Comparison of ENCODE assay signal across 8 cellular contexts in the genomic region with DNA sequence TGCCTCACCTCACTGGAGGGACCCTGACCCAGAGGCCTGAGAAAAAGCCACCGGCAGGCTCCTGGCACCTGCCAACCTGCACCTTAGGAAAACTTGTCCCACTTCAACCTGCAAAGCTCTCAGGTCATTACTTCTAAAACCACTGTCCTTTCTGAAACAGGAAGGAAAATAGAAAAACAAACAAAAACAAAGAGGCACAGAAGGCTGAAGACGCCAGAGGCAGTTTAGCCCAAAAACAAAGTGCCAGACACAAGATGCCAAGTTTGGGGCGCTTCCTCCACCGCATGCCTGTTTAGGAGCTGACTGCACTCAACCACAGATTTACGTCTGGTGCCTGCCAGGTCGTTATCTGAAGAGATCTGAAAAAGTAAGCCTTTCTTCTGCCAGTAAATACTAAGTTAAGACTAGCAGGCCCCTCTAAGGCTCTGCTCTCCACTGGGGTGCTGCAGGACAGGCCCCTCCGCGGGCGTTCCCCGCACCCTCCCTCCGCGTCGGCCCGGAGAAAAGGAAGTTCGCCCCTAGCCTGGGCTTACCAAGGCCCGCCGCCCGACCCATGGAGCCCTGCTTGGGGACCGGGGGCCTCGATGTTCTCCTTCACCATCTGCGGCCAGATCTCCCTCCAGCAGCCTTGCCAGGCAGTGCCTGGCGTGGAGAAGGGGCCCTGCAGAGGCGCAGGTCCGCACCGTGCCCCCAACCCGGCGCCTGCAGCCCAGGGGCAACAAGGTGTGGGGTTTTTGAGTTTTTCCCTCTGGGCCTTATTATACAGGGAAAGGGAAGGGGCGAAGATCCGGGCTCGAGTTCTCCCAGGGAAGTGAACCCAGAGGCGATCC. TPM values are rescaled to one million over a fixed set of nuclear protein-coding genes. Genes with fewer than 3 reads are reported as not detected.
DNase-seq lines count a peak whose midpoint lies in the region; ATAC-seq and TF ChIP-seq lines count a peak whose summit lies in the region.

No MANE protein-coding gene starts in this region.

- no peak overlapping the region for H3K27ac Mint-ChIP-seq in activated T-cell treated with anti-CD3 and anti-CD28 coated beads, Interleukin-2, amount 50 U/mL, for 72 hours

- peak; percentile 7 to 12 for DNase-seq in activated T-cell treated with anti-CD3 and anti-CD28 coated beads, Interleukin-2, amount 50 U/mL, for 72 hours
- DNase-seq in Right ventricle myocardium superior: no peak
- DNase-seq in sigmoid colon: no peak
- no peak for DNase-seq in NCI-H510A treated with DMSO at 0.1 percent for 48 hours (lab: John Stamatoyannopoulos, UW)
- DNase-seq in activated CD4-positive, CD25-positive, alpha-beta regulatory T cell (lab: John Stamatoyannopoulos, UW): no peak

- peak overlapping the region; percentile 42 to 78 (median 68) for H3K27ac ChIP-seq in sigmoid colon

- no peaks in the 10 kb centered on the region for H3K9me3 Mint-ChIP-seq in activated T-cell treated with anti-CD3 and anti-CD28 coated beads, Interleukin-2, amount 50 U/mL, for 72 hours

- TF ChIP-seq POLR2A in sigmoid colon (IDR thresholded peaks at IDR 0.05): no peak

- peaks cover 24% of the 10 kb centered on the region for H3K4me1 Mint-ChIP-seq in activated T-cell treated with anti-CD3 and anti-CD28 coated beads, Interleukin-2, amount 50 U/mL, for 72 hours (ENCODE audit: low read depth)

- WGBS in sigmoid colon, 2 donors: 12 to 13% methylated on average over 31 of the region's 31 CpGs

- ATAC-seq in GM18907 (IDR thresholded peaks at IDR 0.05; ENCODE audit: unreplicated experiment): peak; percentile 38
- ATAC-seq in HG03159 (IDR thresholded peaks at IDR 0.05; ENCODE audit: unreplicated experiment): peak; percentile 40
- peak; percentile 37 to 39 for ATAC-seq in activated T-cell treated with anti-CD3 and anti-CD28 coated beads, Interleukin-2, amount 50 U/mL, for 72 hours (replicated peaks in 1 of 2)
- ATAC-seq in Right ventricle myocardium superior (ENCODE audit: poor library complexity): peak; percentile 30
- ATAC-seq in HG02623 (IDR thresholded peaks at IDR 0.05; ENCODE audit: unreplicated experiment): no peak

- H3K9me3 ChIP-seq in sigmoid colon: no peaks in the 10 kb centered on the region

- no peaks in the 10 kb centered on the region for H3K27me3 Mint-ChIP-seq in activated T-cell treated with anti-CD3 and anti-CD28 coated beads, Interleukin-2, amount 50 U/mL, for 72 hours (ENCODE audit: low read depth)

- no peak for TF ChIP-seq EP300 in sigmoid colon (IDR thresholded peaks at IDR 0.05)

- TF ChIP-seq CTCF in sigmoid colon (IDR thresholded peaks at IDR 0.05): no peak

- H3K36me3 Mint-ChIP-seq in activated T-cell treated with anti-CD3 and anti-CD28 coated beads, Interleukin-2, amount 50 U/mL, for 72 hours (ENCODE audit: insufficient read depth in 2 of 2): peaks cover 0 to 16% of the 10 kb centered on the region in 2 donors

- peaks cover 0 to 5% (median 0%) of the 10 kb centered on the region in 4 donors for H3K36me3 ChIP-seq in sigmoid colon

- H3K4me3 Mint-ChIP-seq in activated T-cell treated with anti-CD3 and anti-CD28 coated beads, Interleukin-2, amount 50 U/mL, for 72 hours: peak overlapping the region; percentile 75 to 89

- H3K4me1 ChIP-seq in sigmoid colon: peaks cover 0 to 12% (median 9%) of the 10 kb centered on the region in 4 donors

- peak overlapping the region; percentile 32 to 81 (median 74) for H3K4me3 ChIP-seq in sigmoid colon

- H3K27me3 ChIP-seq in sigmoid colon: no peaks in the 10 kb centered on the region

- intact Hi-C loops in Right ventricle myocardium superior (cut with DNase I): loop anchor here (5.0 kb wide), 1 partner anchor 146 kb away; a partner anchor contains a TSS
- intact Hi-C loops in sigmoid colon (cut with DNase I): no loop called here

RNA-seq across cellular contexts. Expression of a gene that starts 1.3 kb away (rescaled TPM):
- 100 to 1,000 TPM; 180 TPM for total RNA-seq in activated T-cell treated with anti-CD3 and anti-CD28 coated beads, Interleukin-2, amount 50 U/mL, for 72 hours
- total RNA-seq in Right ventricle myocardium superior (14.3 TPM), sigmoid colon (10 to 100 TPM; 20.7 to 52.3 (median 37.5) TPM)
- polyA plus RNA-seq in sigmoid colon: 10 to 100 TPM in 1 of 3 donors, 1 to 10 TPM in 1, under 1 TPM in 1; 0.60 to 22.5 (median 3.9) TPM

Comparison
In these comparisons a context has a peak if more than half of its experiments do, and no peak if none do; other contexts are left out.
1. DNase-seq: peak in activated T-cell treated with anti-CD3 and anti-CD28 coated beads, Interleukin-2, amount 50 U/mL, for 72 hours (2 of 2); none in Right ventricle myocardium superior (single experiment), sigmoid colon (single experiment), NCI-H510A treated with DMSO at 0.1 percent for 48 hours (single experiment) and activated CD4-positive, CD25-positive, alpha-beta regulatory T cell (0 of 4).